2 cellular contexts compared by ENCODE assay signal in the genomic region with DNA sequence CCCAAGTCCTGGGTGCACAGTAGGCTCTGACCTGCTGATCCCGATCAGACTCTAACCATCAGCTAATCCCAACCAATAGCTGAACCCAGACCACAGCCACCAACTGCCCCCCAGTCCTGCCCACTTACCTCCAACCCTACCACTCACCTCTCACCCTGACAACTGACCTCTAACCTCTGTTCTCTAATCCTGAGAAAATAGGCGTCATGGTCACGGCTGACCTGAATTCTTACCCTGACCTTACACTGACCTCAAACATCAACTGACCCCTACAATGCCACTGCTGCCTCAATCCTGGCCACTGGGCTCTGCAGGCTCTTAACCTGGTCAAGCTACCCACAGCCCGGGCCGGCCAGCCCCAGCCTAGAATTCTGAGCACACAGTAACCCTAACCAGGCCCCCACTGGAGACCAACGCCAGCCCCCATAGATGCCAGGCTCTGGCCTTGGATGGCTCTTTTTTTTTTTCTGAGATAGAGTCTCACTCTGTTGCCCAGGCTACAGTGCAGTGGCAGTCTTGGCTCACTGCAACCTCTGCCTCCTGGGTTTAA.
TF ChIP-seq lines count a peak whose summit lies in the region.

No MANE protein-coding gene starts in this region.

TF ChIP-seq in WTC11, 78 proteins besides CTCF, POLR2A, EP300 and RAD21:
- TF ChIP-seq NFATC4 (CRISPR knock-in tag; IDR thresholded peaks at IDR 0.05) = no peak

TF ChIP-seq in HepG2, 621 proteins besides CTCF, POLR2A, EP300 and RAD21:
- TF ChIP-seq NR2C2 (CRISPR knock-in tag; IDR thresholded peaks at IDR 0.05; ENCODE audit: borderline replicate concordance) (0 out of 2 replicates have a peak, but pooled peaks have one; percentile 27), NR2F2 (IDR thresholded peaks at IDR 0.05; ENCODE audit: borderline replicate concordance, low read depth) (peak; percentile 84), NR2F6 (IDR thresholded peaks at IDR 0.05) (peak; percentile 73), NR2F6 (CRISPR knock-in tag; IDR thresholded peaks at IDR 0.05) (peak; percentile 75), NR2F1 (CRISPR knock-in tag; IDR thresholded peaks at IDR 0.05) (peak; percentile 26 to 34; a peak in 1 of 4 replicates), FOXM1 (CRISPR knock-in tag; IDR thresholded peaks at IDR 0.05) (no peak), ZNF577 (CRISPR knock-in tag; IDR thresholded peaks at IDR 0.05; ENCODE audit: borderline replicate concordance, low read depth) (no peak), RARA (CRISPR knock-in tag; IDR thresholded peaks at IDR 0.05) (peak; percentile 60)
